In the genomic region with DNA sequence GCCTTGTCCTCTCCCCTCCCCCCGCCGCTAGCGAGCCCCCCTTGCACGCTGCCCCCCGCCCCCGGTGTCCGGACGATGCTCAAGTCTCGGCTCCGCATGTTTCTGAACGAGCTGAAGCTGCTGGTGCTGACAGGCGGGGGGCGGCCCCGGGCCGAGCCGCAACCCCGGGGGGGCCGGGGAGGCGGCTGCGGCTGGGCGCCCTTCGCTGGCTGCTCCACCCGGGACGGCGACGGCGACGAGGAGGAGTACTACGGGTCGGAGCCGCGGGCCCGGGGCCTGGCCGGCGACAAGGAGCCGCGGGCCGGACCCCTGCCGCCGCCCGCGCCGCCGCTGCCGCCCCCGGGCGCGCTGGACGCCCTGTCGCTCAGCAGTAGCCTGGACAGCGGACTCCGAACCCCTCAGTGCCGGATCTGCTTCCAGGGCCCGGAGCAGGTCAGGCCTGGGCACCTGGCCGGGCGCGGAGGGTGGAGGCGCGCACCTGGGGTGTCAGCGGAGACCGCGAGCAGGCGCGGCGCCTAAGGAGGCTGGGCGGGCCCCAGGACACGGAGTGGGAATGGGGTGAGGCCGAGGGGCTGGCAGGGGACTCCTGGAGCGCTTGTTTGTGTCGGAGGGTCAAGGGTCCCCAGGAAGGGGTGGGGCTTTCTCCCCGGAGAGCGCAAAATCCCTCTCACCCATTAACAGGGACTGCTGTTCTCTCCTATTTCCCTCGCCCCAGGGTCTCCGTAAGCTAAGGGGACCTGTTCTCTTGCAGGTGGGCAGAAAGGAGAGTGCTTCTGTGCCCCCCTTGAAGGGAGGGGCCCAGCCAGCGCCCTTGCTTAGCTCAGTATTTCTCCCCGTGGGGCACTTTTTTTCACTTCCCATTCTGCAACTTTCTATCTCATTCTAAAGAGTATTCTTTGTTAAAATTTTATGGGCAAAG, we compare ENCODE assay signal across 1 cellular context.
A peak's percentile ranks its signal among the peaks of the same experiment; 100 is the strongest.
TF ChIP-seq lines count a peak whose summit lies in the region.

No MANE protein-coding gene starts in this region.

TF ChIP-seq in HepG2, 621 proteins besides CTCF, POLR2A, EP300 and RAD21 (continued from another document and continues in another):
- TF ChIP-seq RNF219 (CRISPR knock-in tag; IDR thresholded peaks at IDR 0.05) = no peak
- TF ChIP-seq ZNF292 (CRISPR knock-in tag; IDR thresholded peaks at IDR 0.05; ENCODE audit: borderline replicate concordance, low read depth) = no peak
- no peak for TF ChIP-seq CREB3 (CRISPR knock-in tag; IDR thresholded peaks at IDR 0.05)
- TF ChIP-seq REST (IDR thresholded peaks at IDR 0.05; ENCODE audit: borderline replicate concordance in 1 of 2, low read depth in 1 of 2, low read length in 2 of 2) = no peak; a peak in 1 of 4 replicates
- no peak for TF ChIP-seq RFX3 (CRISPR knock-in tag; IDR thresholded peaks at IDR 0.05)
- no peak for TF ChIP-seq SETDB1 (CRISPR knock-in tag; IDR thresholded peaks at IDR 0.05; ENCODE audit: borderline replicate concordance)
- no peak for TF ChIP-seq NFE2 (CRISPR knock-in tag; IDR thresholded peaks at IDR 0.05)
- TF ChIP-seq, protein P1, sequence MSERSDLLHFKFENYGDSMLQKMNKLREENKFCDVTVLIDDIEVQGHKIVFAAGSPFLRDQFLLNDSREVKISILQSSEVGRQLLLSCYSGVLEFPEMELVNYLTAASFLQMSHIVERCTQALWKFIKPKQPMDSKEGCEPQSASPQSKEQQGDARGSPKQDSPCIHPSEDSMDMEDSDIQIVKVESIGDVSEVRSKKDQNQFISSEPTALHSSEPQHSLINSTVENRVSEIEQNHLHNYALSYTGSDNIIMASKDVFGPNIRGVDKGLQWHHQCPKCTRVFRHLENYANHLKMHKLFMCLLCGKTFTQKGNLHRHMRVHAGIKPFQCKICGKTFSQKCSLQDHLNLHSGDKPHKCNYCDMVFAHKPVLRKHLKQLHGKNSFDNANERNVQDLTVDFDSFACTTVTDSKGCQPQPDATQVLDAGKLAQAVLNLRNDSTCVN (CRISPR knock-in tag; IDR thresholded peaks at IDR 0.05; ENCODE audit: borderline replicate concordance) = no peak
- TF ChIP-seq, protein P2, sequence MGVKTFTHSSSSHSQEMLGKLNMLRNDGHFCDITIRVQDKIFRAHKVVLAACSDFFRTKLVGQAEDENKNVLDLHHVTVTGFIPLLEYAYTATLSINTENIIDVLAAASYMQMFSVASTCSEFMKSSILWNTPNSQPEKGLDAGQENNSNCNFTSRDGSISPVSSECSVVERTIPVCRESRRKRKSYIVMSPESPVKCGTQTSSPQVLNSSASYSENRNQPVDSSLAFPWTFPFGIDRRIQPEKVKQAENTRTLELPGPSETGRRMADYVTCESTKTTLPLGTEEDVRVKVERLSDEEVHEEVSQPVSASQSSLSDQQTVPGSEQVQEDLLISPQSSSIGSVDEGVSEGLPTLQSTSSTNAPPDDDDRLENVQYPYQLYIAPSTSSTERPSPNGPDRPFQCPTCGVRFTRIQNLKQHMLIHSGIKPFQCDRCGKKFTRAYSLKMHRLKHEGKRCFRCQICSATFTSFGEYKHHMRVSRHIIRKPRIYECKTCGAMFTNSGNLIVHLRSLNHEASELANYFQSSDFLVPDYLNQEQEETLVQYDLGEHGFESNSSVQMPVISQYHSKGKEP (CRISPR knock-in tag; IDR thresholded peaks at IDR 0.05) = no peak
- no peak for TF ChIP-seq MTA3 (CRISPR knock-in tag; IDR thresholded peaks at IDR 0.05)
- no peak for TF ChIP-seq SKI (IDR thresholded peaks at IDR 0.05; ENCODE audit: partially characterized antibody)
- TF ChIP-seq NPAS2 (CRISPR knock-in tag; IDR thresholded peaks at IDR 0.05; ENCODE audit: borderline replicate concordance) = no peak
- TF ChIP-seq PHF20 (CRISPR knock-in tag; IDR thresholded peaks at IDR 0.05) = peak; percentile 49
- no peak for TF ChIP-seq CAMTA2 (CRISPR knock-in tag; IDR thresholded peaks at IDR 0.05; ENCODE audit: borderline replicate concordance)
- no peak for TF ChIP-seq ZBTB7A (CRISPR knock-in tag; IDR thresholded peaks at IDR 0.05)
- no peak for TF ChIP-seq MAF1 (CRISPR knock-in tag; IDR thresholded peaks at IDR 0.05; ENCODE audit: borderline replicate concordance)
- TF ChIP-seq, protein P3, sequence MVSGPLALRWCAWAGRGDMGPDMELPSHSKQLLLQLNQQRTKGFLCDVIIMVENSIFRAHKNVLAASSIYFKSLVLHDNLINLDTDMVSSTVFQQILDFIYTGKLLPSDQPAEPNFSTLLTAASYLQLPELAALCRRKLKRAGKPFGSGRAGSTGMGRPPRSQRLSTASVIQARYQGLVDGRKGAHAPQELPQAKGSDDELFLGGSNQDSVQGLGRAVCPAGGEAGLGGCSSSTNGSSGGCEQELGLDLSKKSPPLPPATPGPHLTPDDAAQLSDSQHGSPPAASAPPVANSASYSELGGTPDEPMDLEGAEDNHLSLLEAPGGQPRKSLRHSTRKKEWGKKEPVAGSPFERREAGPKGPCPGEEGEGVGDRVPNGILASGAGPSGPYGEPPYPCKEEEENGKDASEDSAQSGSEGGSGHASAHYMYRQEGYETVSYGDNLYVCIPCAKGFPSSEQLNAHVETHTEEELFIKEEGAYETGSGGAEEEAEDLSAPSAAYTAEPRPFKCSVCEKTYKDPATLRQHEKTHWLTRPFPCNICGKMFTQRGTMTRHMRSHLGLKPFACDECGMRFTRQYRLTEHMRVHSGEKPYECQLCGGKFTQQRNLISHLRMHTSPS (CRISPR knock-in tag; IDR thresholded peaks at IDR 0.05; ENCODE audit: low read depth) = no peak
- 0 out of 2 replicates have a peak, but pooled peaks have one; percentile 29 for TF ChIP-seq ZNF616 (CRISPR knock-in tag; IDR thresholded peaks at IDR 0.05; ENCODE audit: low read depth)
- TF ChIP-seq ZNF737 (CRISPR knock-in tag; IDR thresholded peaks at IDR 0.05; ENCODE audit: borderline replicate concordance) = 0 out of 2 replicates have a peak, but pooled peaks have one; percentile 33
- TF ChIP-seq, protein P4, sequence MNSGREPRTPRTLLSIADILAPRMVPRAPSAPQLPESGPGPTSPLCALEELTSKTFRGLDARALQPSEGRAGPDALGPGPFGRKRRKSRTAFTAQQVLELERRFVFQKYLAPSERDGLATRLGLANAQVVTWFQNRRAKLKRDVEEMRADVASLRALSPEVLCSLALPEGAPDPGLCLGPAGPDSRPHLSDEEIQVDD (CRISPR knock-in tag; IDR thresholded peaks at IDR 0.05; ENCODE audit: borderline replicate concordance) = no peak
- TF ChIP-seq HIVEP1 (CRISPR knock-in tag; IDR thresholded peaks at IDR 0.05) = no peak
- TF ChIP-seq, protein P5, sequence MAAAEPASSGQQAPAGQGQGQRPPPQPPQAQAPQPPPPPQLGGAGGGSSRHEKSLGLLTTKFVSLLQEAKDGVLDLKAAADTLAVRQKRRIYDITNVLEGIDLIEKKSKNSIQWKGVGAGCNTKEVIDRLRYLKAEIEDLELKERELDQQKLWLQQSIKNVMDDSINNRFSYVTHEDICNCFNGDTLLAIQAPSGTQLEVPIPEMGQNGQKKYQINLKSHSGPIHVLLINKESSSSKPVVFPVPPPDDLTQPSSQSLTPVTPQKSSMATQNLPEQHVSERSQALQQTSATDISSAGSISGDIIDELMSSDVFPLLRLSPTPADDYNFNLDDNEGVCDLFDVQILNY (CRISPR knock-in tag; conservative IDR thresholded peaks at IDR 0.05) = no peak
- peak; percentile 78 for TF ChIP-seq TBX2 (CRISPR knock-in tag; IDR thresholded peaks at IDR 0.05; ENCODE audit: borderline replicate concordance)
- TF ChIP-seq GFI1 (CRISPR knock-in tag; IDR thresholded peaks at IDR 0.05; ENCODE audit: borderline replicate concordance) = no peak
- TF ChIP-seq IKZF1 (IDR thresholded peaks at IDR 0.05) = no peak
- TF ChIP-seq ZNF879 (CRISPR knock-in tag; IDR thresholded peaks at IDR 0.05) = no peak
- no peak; the same call in 1 of the 2 replicates for TF ChIP-seq ZNF558 (CRISPR knock-in tag; IDR thresholded peaks at IDR 0.05; ENCODE audit: borderline replicate concordance)
- TF ChIP-seq, protein P6, sequence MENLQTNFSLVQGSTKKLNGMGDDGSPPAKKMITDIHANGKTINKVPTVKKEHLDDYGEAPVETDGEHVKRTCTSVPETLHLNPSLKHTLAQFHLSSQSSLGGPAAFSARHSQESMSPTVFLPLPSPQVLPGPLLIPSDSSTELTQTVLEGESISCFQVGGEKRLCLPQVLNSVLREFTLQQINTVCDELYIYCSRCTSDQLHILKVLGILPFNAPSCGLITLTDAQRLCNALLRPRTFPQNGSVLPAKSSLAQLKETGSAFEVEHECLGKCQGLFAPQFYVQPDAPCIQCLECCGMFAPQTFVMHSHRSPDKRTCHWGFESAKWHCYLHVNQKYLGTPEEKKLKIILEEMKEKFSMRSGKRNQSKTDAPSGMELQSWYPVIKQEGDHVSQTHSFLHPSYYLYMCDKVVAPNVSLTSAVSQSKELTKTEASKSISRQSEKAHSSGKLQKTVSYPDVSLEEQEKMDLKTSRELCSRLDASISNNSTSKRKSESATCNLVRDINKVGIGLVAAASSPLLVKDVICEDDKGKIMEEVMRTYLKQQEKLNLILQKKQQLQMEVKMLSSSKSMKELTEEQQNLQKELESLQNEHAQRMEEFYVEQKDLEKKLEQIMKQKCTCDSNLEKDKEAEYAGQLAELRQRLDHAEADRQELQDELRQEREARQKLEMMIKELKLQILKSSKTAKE (CRISPR knock-in tag; IDR thresholded peaks at IDR 0.05; ENCODE audit: borderline replicate concordance) = no peak
- TF ChIP-seq CENPT (CRISPR knock-in tag; IDR thresholded peaks at IDR 0.05; ENCODE audit: low read depth) = no peak
- TF ChIP-seq RBM22 (optimal IDR thresholded peaks at IDR 0.05; ENCODE audit: low read length) = no peak
- peak; percentile 56; the same call in 1 of the 2 replicates for TF ChIP-seq SP5 (CRISPR knock-in tag; IDR thresholded peaks at IDR 0.05; ENCODE audit: borderline replicate concordance, low read depth)
- peak; percentile 79 for TF ChIP-seq GABPB1 (CRISPR knock-in tag; IDR thresholded peaks at IDR 0.05)
- TF ChIP-seq ZNF850 (CRISPR knock-in tag; conservative IDR thresholded peaks at IDR 0.05) = no peak
- TF ChIP-seq SALL1 (CRISPR knock-in tag; IDR thresholded peaks at IDR 0.05) = peak; percentile 68
- TF ChIP-seq MLX (CRISPR knock-in tag; IDR thresholded peaks at IDR 0.05) = no peak
- peak; percentile 24; the same call in 1 of the 2 replicates for TF ChIP-seq NCOA2 (CRISPR knock-in tag; IDR thresholded peaks at IDR 0.05)
- no peak for TF ChIP-seq ZBTB20 (CRISPR knock-in tag; IDR thresholded peaks at IDR 0.05; ENCODE audit: borderline replicate concordance, low read depth)
- TF ChIP-seq AGO1 (IDR thresholded peaks at IDR 0.05; ENCODE audit: low read depth, low read length, poor library complexity, severe bottlenecking) = no peak
- TF ChIP-seq SNAPC2 (CRISPR knock-in tag; IDR thresholded peaks at IDR 0.05) = no peak
- no peak for TF ChIP-seq NFIB (CRISPR knock-in tag; IDR thresholded peaks at IDR 0.05; ENCODE audit: borderline replicate concordance)
- TF ChIP-seq ZNF775 (CRISPR knock-in tag; IDR thresholded peaks at IDR 0.05; ENCODE audit: borderline replicate concordance) = no peak
- peak; percentile 21; the same call in 1 of the 2 replicates for TF ChIP-seq ZNF441 (CRISPR knock-in tag; IDR thresholded peaks at IDR 0.05; ENCODE audit: borderline replicate concordance)
- TF ChIP-seq ZNF326 (CRISPR knock-in tag; IDR thresholded peaks at IDR 0.05; ENCODE audit: borderline replicate concordance) = no peak
- no peak for TF ChIP-seq TBL1XR1 (IDR thresholded peaks at IDR 0.05; ENCODE audit: borderline replicate concordance, low read length, partially characterized antibody)
- TF ChIP-seq ZNF296 (CRISPR knock-in tag; conservative IDR thresholded peaks at IDR 0.05) = no peak
- TF ChIP-seq ZFP1 (CRISPR knock-in tag; IDR thresholded peaks at IDR 0.05) = no peak
